7 cellular contexts compared by ENCODE assay signal in genomic region chr14:25097120-25097519, GRCh38. TPM values are rescaled to one million over a fixed set of nuclear protein-coding genes. Genes with fewer than 3 reads are reported as not detected.
"Had no signal": no experiment of that assay in that cellular context is flagged by ENCODE, and none has a peak within 500 bp of the region (broad histone marks: within the 10 kb centered on the region; RNA-seq: fewer than 3 reads in every experiment).

No MANE protein-coding gene starts in this region.

- H3K4me1 ChIP-seq: HAP-1 had no signal

- H3K9me3 Mint-ChIP-seq: GM23338, HFFc6 had no signal

- H3K4me1 Mint-ChIP-seq: IgD-negative memory B cell had no signal

- H3K9me3 ChIP-seq: HAP-1 had no signal

- H3K36me3 ChIP-seq: HAP-1 had no signal

- H2AFZ ChIP-seq: GM23338 had no signal

- ATAC-seq: GM23338, HCT116 had no signal

- H3K4me3 Mint-ChIP-seq: GM23338, HFFc6, IgD-negative memory B cell had no signal

- DNase-seq: HFFc6, KBM-7 had no signal

- H3K4me3 ChIP-seq: GM23338, HAP-1 had no signal

- H3K36me3 Mint-ChIP-seq: IgD-negative memory B cell had no signal

- H3K27ac ChIP-seq: HL-60 had no signal

- H3K27ac Mint-ChIP-seq: GM23338, HFFc6, IgD-negative memory B cell had no signal

- H3K4me2 ChIP-seq: GM23338 had no signal

RNA-seq across cellular contexts. Expression of gene STXBP6, which starts 47.2 kb away (rescaled TPM):
- polyA plus RNA-seq: IgD-negative memory B cell had no signal
